ENCODE assay signal across 9 cellular contexts in genomic region chr11:79081441-79082124, GRCh38.
DNase-seq lines count a peak whose midpoint lies in the region; TF ChIP-seq lines count a peak whose summit lies in the region.
"Had no signal": no experiment of that assay in that cellular context is flagged by ENCODE, and none has a peak within 500 bp of the region (broad histone marks: within the 10 kb centered on the region; RNA-seq: fewer than 3 reads in every experiment).

No MANE protein-coding gene starts in this region.

- peaks cover 84% of the 10 kb centered on the region for H3K4me1 Mint-ChIP-seq in nephron progenitor cell
- H3K4me1 Mint-ChIP-seq: natural killer cell had no signal

- no peaks in the 10 kb centered on the region for H3K27me3 ChIP-seq in colonic mucosa
- no peaks in the 10 kb centered on the region for H3K27me3 ChIP-seq in H7 (ENCODE audit: control insufficient read depth, insufficient read depth, low read length)
- no peaks in the 10 kb centered on the region for H3K27me3 ChIP-seq in Karpas-422 (ENCODE audit: low read length)

- no peak overlapping the region for H2AFZ ChIP-seq in Karpas-422 (ENCODE audit: low read length)

- H3K4me3 ChIP-seq in epithelial cell of proximal tubule (ENCODE audit: low read depth, low read length) (no peak overlapping the region), colonic mucosa (no peak overlapping the region), H7 (ENCODE audit: insufficient read depth, low read depth, low read length) (no peak overlapping the region), Karpas-422 (ENCODE audit: low read length) (no peak overlapping the region)

- H3K36me3 ChIP-seq in colonic mucosa (no peaks in the 10 kb centered on the region), H7 (replicated peaks; ENCODE audit: control insufficient read depth, insufficient read depth, low read length) (no peaks in the 10 kb centered on the region), Karpas-422 (ENCODE audit: insufficient read depth, low read length) (no peaks in the 10 kb centered on the region)

- H3K4me3 Mint-ChIP-seq in nephron progenitor cell = no peak overlapping the region
- H3K4me3 Mint-ChIP-seq: natural killer cell had no signal

- no peak overlapping the region for H3K9ac ChIP-seq in colonic mucosa (ENCODE audit: low read depth in 2 of 2, low read length in 2 of 2)
- no peak overlapping the region for H3K9ac ChIP-seq in Karpas-422 (ENCODE audit: low read length)

- no peak overlapping the region for H3K27ac ChIP-seq in colonic mucosa
- H3K27ac ChIP-seq in Karpas-422 (ENCODE audit: low read length) = no peak overlapping the region

- no peaks in the 10 kb centered on the region for H3K9me2 ChIP-seq in Karpas-422 (replicated peaks; ENCODE audit: insufficient read depth, low read length)

- H3K9me3 ChIP-seq in colonic mucosa = no peaks in the 10 kb centered on the region
- no peaks in the 10 kb centered on the region for H3K9me3 ChIP-seq in Karpas-422 (ENCODE audit: low read length)

- peak overlapping the region; percentile 98 for H3K27ac Mint-ChIP-seq in nephron progenitor cell
- H3K27ac Mint-ChIP-seq: natural killer cell had no signal

- DNase-seq in COLO829 (ENCODE audit: low spot score) = peak; percentile 83
- DNase-seq in RPMI7951 (ENCODE audit: low read depth) = peak; percentile 93
- DNase-seq in epithelial cell of proximal tubule (ENCODE audit: low read depth) = peak; percentile 57
- DNase-seq in nephron progenitor cell = no peak
- DNase-seq in colonic mucosa = no peak
- DNase-seq in H7 = no peak
- DNase-seq in activated CD4-positive, alpha-beta T cell treated with anti-CD3 and anti-CD28 coated beads for 48 hours = no peak
- DNase-seq in Karpas-422 = no peak
- DNase-seq: natural killer cell had no signal

- H3K79me2 ChIP-seq in Karpas-422 (ENCODE audit: low read length) = no peaks in the 10 kb centered on the region

- H3K4me1 ChIP-seq in colonic mucosa (no peaks in the 10 kb centered on the region), Karpas-422 (ENCODE audit: low read length) (no peaks in the 10 kb centered on the region)

- no peaks in the 10 kb centered on the region for H3K27me3 Mint-ChIP-seq in nephron progenitor cell (ENCODE audit: low read depth, poor library complexity)

- TF ChIP-seq CTCF in epithelial cell of proximal tubule (conservative IDR thresholded peaks at IDR 0.05; ENCODE audit: low read depth, low read length) (no peak), nephron progenitor cell (IDR thresholded peaks at IDR 0.05) (no peak), colonic mucosa (IDR thresholded peaks at IDR 0.05) (no peak)

- H3K4me2 ChIP-seq in Karpas-422 (ENCODE audit: low read depth, low read length, poor library complexity, severe bottlenecking) = no peak overlapping the region

- H3K9me3 Mint-ChIP-seq in nephron progenitor cell = peaks cover 4% of the 10 kb centered on the region
- H3K9me3 Mint-ChIP-seq: natural killer cell had no signal

- H4K20me1 ChIP-seq in Karpas-422 (ENCODE audit: insufficient read depth, low read depth, low read length) = no peaks in the 10 kb centered on the region

- intact Hi-C loops in colonic mucosa (cut with DNase I) = no loop called here

- peaks cover 4% of the 10 kb centered on the region for H3K36me3 Mint-ChIP-seq in nephron progenitor cell (ENCODE audit: low read depth)
- H3K36me3 Mint-ChIP-seq: natural killer cell had no signal

Comparison
In these comparisons a context has a peak if more than half of its experiments do, and no peak if none do; other contexts are left out.
1. DNase-seq: peak in COLO829 (single experiment), RPMI7951 (single experiment) and epithelial cell of proximal tubule (single experiment); none in nephron progenitor cell (single experiment), colonic mucosa (single experiment), H7 (single experiment), activated CD4-positive, alpha-beta T cell treated with anti-CD3 and anti-CD28 coated beads for 48 hours (single experiment) and Karpas-422 (single experiment).